Comparison of ENCODE assay signal across 8 cellular contexts in genomic region chrX:13110427-13111324, GRCh38.
DNase-seq lines count a peak whose midpoint lies in the region; ATAC-seq, FAIRE-seq and TF ChIP-seq lines count a peak whose summit lies in the region.

No MANE protein-coding gene starts in this region.

- H3K4me3 Mint-ChIP-seq in naive thymus-derived CD4-positive, alpha-beta T cell: no peak overlapping the region

- peak; percentile 81 for FAIRE-seq in endothelial cell of umbilical vein (lab: Jason Lieb, UNC)

- BruUV-seq in endothelial cell of umbilical vein (replicated peaks; lab: Mats Ljungman, UMichigan): TSS peak; percentile 87

- POLR2A ChIA-PET in endothelial cell of umbilical vein (lab: Charles Lee): interaction anchor here (1.0 kb wide), 1 partner anchor 231 kb away, joined by 3 read pairs; no protein-coding TSS in a partner anchor
- POLR2A ChIA-PET in naive thymus-derived CD4-positive, alpha-beta T cell (lab: Charles Lee): no interaction called here

- H3K27ac ChIP-seq in endothelial cell of umbilical vein (ENCODE audit: insufficient read depth, low read depth, low read length): peak overlapping the region; percentile 64
- no peak overlapping the region for H3K27ac ChIP-seq in naive thymus-derived CD4-positive, alpha-beta T cell (ENCODE audit: low read depth, low read length)

- H3K27me3 Mint-ChIP-seq in naive thymus-derived CD4-positive, alpha-beta T cell: no peaks in the 10 kb centered on the region

- no peak for TF ChIP-seq POLR2A in endothelial cell of umbilical vein (IDR thresholded peaks at IDR 0.05; ENCODE audit: low read depth, low read length)

- no peaks in the 10 kb centered on the region for H3K9me3 ChIP-seq in endothelial cell of umbilical vein (replicated peaks; ENCODE audit: control insufficient read depth, insufficient read depth, low read length)
- no peaks in the 10 kb centered on the region for H3K9me3 ChIP-seq in naive thymus-derived CD4-positive, alpha-beta T cell (ENCODE audit: control insufficient read depth in 2 of 3, low read length in 3 of 3)

- H3K9ac ChIP-seq in endothelial cell of umbilical vein (replicated peaks; ENCODE audit: extremely low read depth, insufficient read depth, low read length): peak overlapping the region; percentile 46

- no peak overlapping the region for H3K4me3 ChIP-seq in endothelial cell of umbilical vein (replicated peaks in 1 of 3; ENCODE audit: insufficient read depth in 1 of 3, low read depth in 1 of 3, low read length in 3 of 3)
- H3K4me3 ChIP-seq in naive thymus-derived CD4-positive, alpha-beta T cell (ENCODE audit: low read length): no peak overlapping the region

- ATAC-seq in omental fat pad (ENCODE audit: low FRiP score) (peak; percentile 84), HG03354 (IDR thresholded peaks at IDR 0.05; ENCODE audit: poor library complexity, severe bottlenecking, unreplicated experiment) (no peak)
- no peak for ATAC-seq in naive thymus-derived CD4-positive, alpha-beta T cell

- no peaks in the 10 kb centered on the region for H3K36me3 ChIP-seq in endothelial cell of umbilical vein (ENCODE audit: control insufficient read depth in 2 of 2, extremely low read depth in 1 of 2, insufficient read depth in 2 of 2, low read length in 2 of 2)
- no peaks in the 10 kb centered on the region for H3K36me3 ChIP-seq in naive thymus-derived CD4-positive, alpha-beta T cell (ENCODE audit: control insufficient read depth in 2 of 3, insufficient read depth in 3 of 3, low read length in 3 of 3)

- H3K27ac Mint-ChIP-seq in naive thymus-derived CD4-positive, alpha-beta T cell: no peak overlapping the region

- H3K9me1 ChIP-seq in endothelial cell of umbilical vein (replicated peaks; ENCODE audit: control insufficient read depth, extremely low read depth, insufficient read depth, low read length): no peaks in the 10 kb centered on the region

- peaks cover 0 to 8% (median 4%) of the 10 kb centered on the region in 7 donors for H3K4me1 Mint-ChIP-seq in naive thymus-derived CD4-positive, alpha-beta T cell

- H3K79me2 ChIP-seq in endothelial cell of umbilical vein (ENCODE audit: control insufficient read depth, insufficient read depth, low read length): no peaks in the 10 kb centered on the region

- DNase-seq in D341Med (ENCODE audit: low spot score) (peak; percentile 30), NCI-H748 treated with DMSO at 0.1 percent for 48 hours (lab: John Stamatoyannopoulos, UW) (peak; percentile 22), endothelial cell of umbilical vein (ENCODE audit: low read depth, low spot score) (peak; percentile 89), omental fat pad (ENCODE audit: low spot score) (no peak), inferior parietal cortex (ENCODE audit: extremely low spot score) (no peak)
- DNase-seq in activated CD4-positive, CD25-positive, alpha-beta regulatory T cell (lab: John Stamatoyannopoulos, UW): no peak
- DNase-seq in naive thymus-derived CD4-positive, alpha-beta T cell: no peak

- H2AFZ ChIP-seq in endothelial cell of umbilical vein (ENCODE audit: low read depth, low read length): no peak overlapping the region

- peaks cover 14% of the 10 kb centered on the region for H3K4me1 ChIP-seq in endothelial cell of umbilical vein (ENCODE audit: control insufficient read depth, extremely low read depth, insufficient read depth, low read length)
- H3K4me1 ChIP-seq in naive thymus-derived CD4-positive, alpha-beta T cell (ENCODE audit: control insufficient read depth in 2 of 2, insufficient read depth in 2 of 2, low read length in 2 of 2): no peaks in the 10 kb centered on the region

- dilution Hi-C loops in endothelial cell of umbilical vein (cut with MboI; ENCODE audit: extremely low pct_ligation_motif_present, low sequenced_read_pairs): no loop called here

- H3K9me3 Mint-ChIP-seq in naive thymus-derived CD4-positive, alpha-beta T cell: peaks cover 0 to 14% (median 0%) of the 10 kb centered on the region in 11 donors

- CTCF ChIA-PET in endothelial cell of umbilical vein (lab: Charles Lee): interaction anchor here (2.1 kb wide), 1 partner anchor 164 kb away, joined by 5 read pairs; no protein-coding TSS in a partner anchor
- CTCF ChIA-PET in naive thymus-derived CD4-positive, alpha-beta T cell (lab: Charles Lee): no interaction called here

- intact Hi-C loops in endothelial cell of umbilical vein (cut with micrococcal nuclease): loop anchor here (1.0 to 2.0 kb wide), 4 partner anchors 8 to 230 kb away; no protein-coding TSS in a partner anchor
- intact Hi-C loops in naive thymus-derived CD4-positive, alpha-beta T cell (cut with micrococcal nuclease): no loop called here

- peaks cover 0 to 9% (median 0%) of the 10 kb centered on the region in 5 donors for H3K36me3 Mint-ChIP-seq in naive thymus-derived CD4-positive, alpha-beta T cell

- H3K4me2 ChIP-seq in endothelial cell of umbilical vein (ENCODE audit: insufficient read depth, low read length): no peak overlapping the region

- no peaks in the 10 kb centered on the region for H3K27me3 ChIP-seq in endothelial cell of umbilical vein (ENCODE audit: control insufficient read depth in 2 of 2, insufficient read depth in 2 of 2, low read length in 2 of 2)
- H3K27me3 ChIP-seq in naive thymus-derived CD4-positive, alpha-beta T cell (ENCODE audit: control insufficient read depth in 2 of 2, insufficient read depth in 2 of 2, low read length in 2 of 2): no peaks in the 10 kb centered on the region

- no peaks in the 10 kb centered on the region for H4K20me1 ChIP-seq in endothelial cell of umbilical vein (replicated peaks; ENCODE audit: control insufficient read depth, extremely low read depth, insufficient read depth, low read length)

- TF ChIP-seq CTCF in endothelial cell of umbilical vein (IDR thresholded peaks at IDR 0.05; ENCODE audit: extremely low read depth in 1 of 2, insufficient read depth in 1 of 2, low read depth in 1 of 2, low read length in 2 of 2) (no peak), omental fat pad (IDR thresholded peaks at IDR 0.05) (no peak)

TF ChIP-seq in endothelial cell of umbilical vein, 7 proteins besides CTCF, POLR2A, EP300 and RAD21:
- TF ChIP-seq MYC (IDR thresholded peaks at IDR 0.05; ENCODE audit: low read depth, low read length) (no peak), MAX (IDR thresholded peaks at IDR 0.05; ENCODE audit: insufficient read depth, insufficient read length) (no peak), JUN (IDR thresholded peaks at IDR 0.05; ENCODE audit: borderline replicate concordance, insufficient read depth, insufficient read length, low read depth) (peak; percentile 77), EZH2 (IDR thresholded peaks at IDR 0.05; ENCODE audit: borderline replicate concordance, low read depth, low read length, severe bottlenecking) (no peak), FOS (IDR thresholded peaks at IDR 0.05; ENCODE audit: borderline replicate concordance, insufficient read depth, low read length) (peak; percentile 66), POLR2AphosphoS5 (IDR thresholded peaks at IDR 0.05; ENCODE audit: insufficient read depth, low read depth, low read length) (peak; percentile 48), GATA2 (IDR thresholded peaks at IDR 0.05; ENCODE audit: insufficient read depth, insufficient read length, low read depth, low read length) (peak; percentile 99)

Comparison
In these comparisons a context has a peak if more than half of its experiments do, and no peak if none do; other contexts are left out.
1. DNase-seq: peak in D341Med (single experiment), NCI-H748 treated with DMSO at 0.1 percent for 48 hours (single experiment) and endothelial cell of umbilical vein (single experiment); none in omental fat pad (single experiment), activated CD4-positive, CD25-positive, alpha-beta regulatory T cell (0 of 4), naive thymus-derived CD4-positive, alpha-beta T cell (0 of 9) and inferior parietal cortex (single experiment).